8 cellular contexts compared by ENCODE assay signal in the genomic region with DNA sequence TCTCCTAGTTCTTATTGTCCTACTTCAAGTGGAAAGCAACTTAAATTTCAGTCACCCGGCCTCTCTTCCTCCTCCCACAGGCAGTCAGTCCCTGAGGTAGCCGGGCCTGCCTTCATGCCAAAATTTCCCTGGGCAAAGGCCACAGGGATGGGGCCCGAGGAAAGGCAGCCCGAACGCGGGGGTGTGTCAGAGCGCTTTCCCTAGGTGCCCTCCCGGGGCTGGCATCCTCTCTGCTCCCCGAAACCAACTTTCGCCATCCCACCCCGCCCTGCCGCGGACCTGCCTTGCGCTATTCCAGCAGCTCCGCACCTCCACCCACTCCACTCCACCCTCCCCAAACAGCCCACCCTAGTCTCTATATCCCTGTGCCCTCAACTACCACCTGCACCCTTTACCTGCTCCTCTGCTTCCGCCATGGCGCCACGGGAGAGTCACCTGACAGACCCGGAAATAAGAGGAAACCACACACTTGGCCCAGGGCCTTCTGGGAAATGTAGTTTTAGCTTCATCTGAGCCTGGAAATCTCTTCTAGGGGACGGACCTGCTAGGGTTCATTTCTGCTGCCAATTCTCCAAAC. TPM values are rescaled to one million over a fixed set of nuclear protein-coding genes. Genes with fewer than 3 reads are reported as not detected.
DNase-seq lines count a peak whose midpoint lies in the region; ATAC-seq lines count a peak whose summit lies in the region.

A gene (minus strand): TSS at position 433 of the 577 bp plus-strand sequence. CDS start 17 bp downstream, at position 416.

- peak; percentile 99 for ATAC-seq in GM19467 (IDR thresholded peaks at IDR 0.05; ENCODE audit: unreplicated experiment)

- no peaks in the 10 kb centered on the region for H3K27me3 ChIP-seq in NT2/D1 (ENCODE audit: insufficient read depth, insufficient read length)
- H3K27me3 ChIP-seq in mononuclear cell (ENCODE audit: insufficient read depth, low read length): no peaks in the 10 kb centered on the region

- DNase-seq in COR-L47 (lab: John Stamatoyannopoulos, UW) (peak; percentile 67), HPDE6-E6E7 (ENCODE audit: extremely low spot score) (peak; percentile 86), NT2/D1 (ENCODE audit: low read depth, low spot score) (peak; percentile 71), epidermal melanocyte (ENCODE audit: insufficient read length, low spot score) (peak; percentile 85)
- peak; percentile 75 for DNase-seq in activated CD8-positive, alpha-beta memory T cell treated with anti-CD3 and anti-CD28 coated beads, Interleukin-2, amount 50 U/mL, for 4 hours
- peak; percentile 53 to 58 for DNase-seq in stimulated activated CD8-positive, alpha-beta memory T cell treated with anti-CD3 and anti-CD28 coated beads, Interleukin-2, amount 100 ng/mL, for 48 hours (ENCODE audit: low read depth in 2 of 2)

- H3K4me1 ChIP-seq in NT2/D1 (ENCODE audit: insufficient read depth, insufficient read length) (no peaks in the 10 kb centered on the region), mononuclear cell (ENCODE audit: insufficient read depth, low read length) (peaks cover 18% of the 10 kb centered on the region)

- H3K4me3 ChIP-seq in NT2/D1 (ENCODE audit: insufficient read length, low read depth): peak within 1 kb of the TSS; percentile 88
- H3K4me3 ChIP-seq in mononuclear cell (ENCODE audit: low read length): peak within 1 kb of the TSS; percentile 96

- peaks cover 3% of the 10 kb centered on the region for H3K36me3 ChIP-seq in NT2/D1 (ENCODE audit: insufficient read depth, insufficient read length, low read length)

- peak within 1 kb of the TSS; percentile 80 for H3K9ac ChIP-seq in NT2/D1 (ENCODE audit: insufficient read length, low read depth)

- H3K9me3 ChIP-seq in NT2/D1 (ENCODE audit: insufficient read depth, low read length) (no peaks in the 10 kb centered on the region), mononuclear cell (ENCODE audit: low read depth, low read length) (no peaks in the 10 kb centered on the region)

RNA-seq across cellular contexts. Expression of the gene that starts here (rescaled TPM):
- total RNA-seq in mononuclear cell: 28.3 TPM

Comparison
In these comparisons a context has a peak if more than half of its experiments do, and no peak if none do; other contexts are left out.
1. Peak in every context shown above with its lines: DNase-seq, ATAC-seq and H3K4me3 ChIP-seq.